Comparison of ENCODE assay signal across 1 cellular context in genomic region chr19:3849092-3849491, GRCh38.
TF ChIP-seq lines count a peak whose summit lies in the region.

No MANE protein-coding gene starts in this region.

TF ChIP-seq in K562, 482 proteins besides CTCF, POLR2A, EP300 and RAD21 (continued from another document and continues in another):
- TF ChIP-seq, protein P1, sequence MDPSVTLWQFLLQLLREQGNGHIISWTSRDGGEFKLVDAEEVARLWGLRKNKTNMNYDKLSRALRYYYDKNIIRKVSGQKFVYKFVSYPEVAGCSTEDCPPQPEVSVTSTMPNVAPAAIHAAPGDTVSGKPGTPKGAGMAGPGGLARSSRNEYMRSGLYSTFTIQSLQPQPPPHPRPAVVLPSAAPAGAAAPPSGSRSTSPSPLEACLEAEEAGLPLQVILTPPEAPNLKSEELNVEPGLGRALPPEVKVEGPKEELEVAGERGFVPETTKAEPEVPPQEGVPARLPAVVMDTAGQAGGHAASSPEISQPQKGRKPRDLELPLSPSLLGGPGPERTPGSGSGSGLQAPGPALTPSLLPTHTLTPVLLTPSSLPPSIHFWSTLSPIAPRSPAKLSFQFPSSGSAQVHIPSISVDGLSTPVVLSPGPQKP (CRISPR knock-in tag; IDR thresholded peaks at IDR 0.05): no peak
- TF ChIP-seq, protein P2, sequence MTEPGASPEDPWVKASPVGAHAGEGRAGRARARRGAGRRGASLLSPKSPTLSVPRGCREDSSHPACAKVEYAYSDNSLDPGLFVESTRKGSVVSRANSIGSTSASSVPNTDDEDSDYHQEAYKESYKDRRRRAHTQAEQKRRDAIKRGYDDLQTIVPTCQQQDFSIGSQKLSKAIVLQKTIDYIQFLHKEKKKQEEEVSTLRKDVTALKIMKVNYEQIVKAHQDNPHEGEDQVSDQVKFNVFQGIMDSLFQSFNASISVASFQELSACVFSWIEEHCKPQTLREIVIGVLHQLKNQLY (CRISPR knock-in tag; conservative IDR thresholded peaks at IDR 0.05): no peak
- TF ChIP-seq ZBTB49 (CRISPR knock-in tag; IDR thresholded peaks at IDR 0.05; ENCODE audit: borderline replicate concordance): no peak
- 0 out of 2 replicates have a peak, but pooled peaks have one; percentile 19 for TF ChIP-seq JUND (IDR thresholded peaks at IDR 0.05; ENCODE audit: borderline replicate concordance, low read depth, low read length)
- no peak for TF ChIP-seq JUND (tag; IDR thresholded peaks at IDR 0.05; ENCODE audit: borderline replicate concordance, low read depth, low read length)
- TF ChIP-seq YBX1 (IDR thresholded peaks at IDR 0.05): no peak
- no peak for TF ChIP-seq ZNF212 (CRISPR knock-in tag; IDR thresholded peaks at IDR 0.05)
- TF ChIP-seq REST (CRISPR knock-in tag; IDR thresholded peaks at IDR 0.05; ENCODE audit: low read depth): no peak
- no peak for TF ChIP-seq POLR2AphosphoS5 (IDR thresholded peaks at IDR 0.05; ENCODE audit: control insufficient read depth, insufficient read depth, low read depth, low read length)
- peak; percentile 28; the same call in 1 of the 2 replicates for TF ChIP-seq EGR1 (conservative IDR thresholded peaks at IDR 0.05)
- TF ChIP-seq, protein P3, sequence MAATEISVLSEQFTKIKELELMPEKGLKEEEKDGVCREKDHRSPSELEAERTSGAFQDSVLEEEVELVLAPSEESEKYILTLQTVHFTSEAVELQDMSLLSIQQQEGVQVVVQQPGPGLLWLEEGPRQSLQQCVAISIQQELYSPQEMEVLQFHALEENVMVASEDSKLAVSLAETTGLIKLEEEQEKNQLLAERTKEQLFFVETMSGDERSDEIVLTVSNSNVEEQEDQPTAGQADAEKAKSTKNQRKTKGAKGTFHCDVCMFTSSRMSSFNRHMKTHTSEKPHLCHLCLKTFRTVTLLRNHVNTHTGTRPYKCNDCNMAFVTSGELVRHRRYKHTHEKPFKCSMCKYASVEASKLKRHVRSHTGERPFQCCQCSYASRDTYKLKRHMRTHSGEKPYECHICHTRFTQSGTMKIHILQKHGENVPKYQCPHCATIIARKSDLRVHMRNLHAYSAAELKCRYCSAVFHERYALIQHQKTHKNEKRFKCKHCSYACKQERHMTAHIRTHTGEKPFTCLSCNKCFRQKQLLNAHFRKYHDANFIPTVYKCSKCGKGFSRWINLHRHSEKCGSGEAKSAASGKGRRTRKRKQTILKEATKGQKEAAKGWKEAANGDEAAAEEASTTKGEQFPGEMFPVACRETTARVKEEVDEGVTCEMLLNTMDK (IDR thresholded peaks at IDR 0.05; ENCODE audit: borderline replicate concordance, insufficient read depth, low read depth, low read length, poor library complexity, severe bottlenecking): peak; percentile 1
- TF ChIP-seq, protein P4, sequence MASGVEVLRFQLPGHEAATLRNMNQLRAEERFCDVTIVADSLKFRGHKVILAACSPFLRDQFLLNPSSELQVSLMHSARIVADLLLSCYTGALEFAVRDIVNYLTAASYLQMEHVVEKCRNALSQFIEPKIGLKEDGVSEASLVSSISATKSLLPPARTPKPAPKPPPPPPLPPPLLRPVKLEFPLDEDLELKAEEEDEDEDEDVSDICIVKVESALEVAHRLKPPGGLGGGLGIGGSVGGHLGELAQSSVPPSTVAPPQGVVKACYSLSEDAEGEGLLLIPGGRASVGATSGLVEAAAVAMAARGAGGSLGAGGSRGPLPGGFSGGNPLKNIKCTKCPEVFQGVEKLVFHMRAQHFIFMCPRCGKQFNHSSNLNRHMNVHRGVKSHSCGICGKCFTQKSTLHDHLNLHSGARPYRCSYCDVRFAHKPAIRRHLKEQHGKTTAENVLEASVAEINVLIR (CRISPR knock-in tag; IDR thresholded peaks at IDR 0.05): no peak
- TF ChIP-seq C11orf30 (IDR thresholded peaks at IDR 0.05; ENCODE audit: low read depth): no peak
- TF ChIP-seq ZBTB17 (CRISPR knock-in tag; IDR thresholded peaks at IDR 0.05): no peak
- TF ChIP-seq XRCC5 (IDR thresholded peaks at IDR 0.05; ENCODE audit: low read depth, low read length): peak; percentile 39; the same call in 1 of the 2 replicates
- TF ChIP-seq DIDO1 (tag; IDR thresholded peaks at IDR 0.05; ENCODE audit: low read depth): no peak
- no peak for TF ChIP-seq NONO (IDR thresholded peaks at IDR 0.05; ENCODE audit: low read depth in 2 of 2, low read length in 1 of 2)
- TF ChIP-seq SRSF3 (IDR thresholded peaks at IDR 0.05; ENCODE audit: insufficient read depth, low read length): no peak
- no peak for TF ChIP-seq TCF7L2 (IDR thresholded peaks at IDR 0.05; ENCODE audit: low read depth, low read length)
- TF ChIP-seq, protein P5, sequence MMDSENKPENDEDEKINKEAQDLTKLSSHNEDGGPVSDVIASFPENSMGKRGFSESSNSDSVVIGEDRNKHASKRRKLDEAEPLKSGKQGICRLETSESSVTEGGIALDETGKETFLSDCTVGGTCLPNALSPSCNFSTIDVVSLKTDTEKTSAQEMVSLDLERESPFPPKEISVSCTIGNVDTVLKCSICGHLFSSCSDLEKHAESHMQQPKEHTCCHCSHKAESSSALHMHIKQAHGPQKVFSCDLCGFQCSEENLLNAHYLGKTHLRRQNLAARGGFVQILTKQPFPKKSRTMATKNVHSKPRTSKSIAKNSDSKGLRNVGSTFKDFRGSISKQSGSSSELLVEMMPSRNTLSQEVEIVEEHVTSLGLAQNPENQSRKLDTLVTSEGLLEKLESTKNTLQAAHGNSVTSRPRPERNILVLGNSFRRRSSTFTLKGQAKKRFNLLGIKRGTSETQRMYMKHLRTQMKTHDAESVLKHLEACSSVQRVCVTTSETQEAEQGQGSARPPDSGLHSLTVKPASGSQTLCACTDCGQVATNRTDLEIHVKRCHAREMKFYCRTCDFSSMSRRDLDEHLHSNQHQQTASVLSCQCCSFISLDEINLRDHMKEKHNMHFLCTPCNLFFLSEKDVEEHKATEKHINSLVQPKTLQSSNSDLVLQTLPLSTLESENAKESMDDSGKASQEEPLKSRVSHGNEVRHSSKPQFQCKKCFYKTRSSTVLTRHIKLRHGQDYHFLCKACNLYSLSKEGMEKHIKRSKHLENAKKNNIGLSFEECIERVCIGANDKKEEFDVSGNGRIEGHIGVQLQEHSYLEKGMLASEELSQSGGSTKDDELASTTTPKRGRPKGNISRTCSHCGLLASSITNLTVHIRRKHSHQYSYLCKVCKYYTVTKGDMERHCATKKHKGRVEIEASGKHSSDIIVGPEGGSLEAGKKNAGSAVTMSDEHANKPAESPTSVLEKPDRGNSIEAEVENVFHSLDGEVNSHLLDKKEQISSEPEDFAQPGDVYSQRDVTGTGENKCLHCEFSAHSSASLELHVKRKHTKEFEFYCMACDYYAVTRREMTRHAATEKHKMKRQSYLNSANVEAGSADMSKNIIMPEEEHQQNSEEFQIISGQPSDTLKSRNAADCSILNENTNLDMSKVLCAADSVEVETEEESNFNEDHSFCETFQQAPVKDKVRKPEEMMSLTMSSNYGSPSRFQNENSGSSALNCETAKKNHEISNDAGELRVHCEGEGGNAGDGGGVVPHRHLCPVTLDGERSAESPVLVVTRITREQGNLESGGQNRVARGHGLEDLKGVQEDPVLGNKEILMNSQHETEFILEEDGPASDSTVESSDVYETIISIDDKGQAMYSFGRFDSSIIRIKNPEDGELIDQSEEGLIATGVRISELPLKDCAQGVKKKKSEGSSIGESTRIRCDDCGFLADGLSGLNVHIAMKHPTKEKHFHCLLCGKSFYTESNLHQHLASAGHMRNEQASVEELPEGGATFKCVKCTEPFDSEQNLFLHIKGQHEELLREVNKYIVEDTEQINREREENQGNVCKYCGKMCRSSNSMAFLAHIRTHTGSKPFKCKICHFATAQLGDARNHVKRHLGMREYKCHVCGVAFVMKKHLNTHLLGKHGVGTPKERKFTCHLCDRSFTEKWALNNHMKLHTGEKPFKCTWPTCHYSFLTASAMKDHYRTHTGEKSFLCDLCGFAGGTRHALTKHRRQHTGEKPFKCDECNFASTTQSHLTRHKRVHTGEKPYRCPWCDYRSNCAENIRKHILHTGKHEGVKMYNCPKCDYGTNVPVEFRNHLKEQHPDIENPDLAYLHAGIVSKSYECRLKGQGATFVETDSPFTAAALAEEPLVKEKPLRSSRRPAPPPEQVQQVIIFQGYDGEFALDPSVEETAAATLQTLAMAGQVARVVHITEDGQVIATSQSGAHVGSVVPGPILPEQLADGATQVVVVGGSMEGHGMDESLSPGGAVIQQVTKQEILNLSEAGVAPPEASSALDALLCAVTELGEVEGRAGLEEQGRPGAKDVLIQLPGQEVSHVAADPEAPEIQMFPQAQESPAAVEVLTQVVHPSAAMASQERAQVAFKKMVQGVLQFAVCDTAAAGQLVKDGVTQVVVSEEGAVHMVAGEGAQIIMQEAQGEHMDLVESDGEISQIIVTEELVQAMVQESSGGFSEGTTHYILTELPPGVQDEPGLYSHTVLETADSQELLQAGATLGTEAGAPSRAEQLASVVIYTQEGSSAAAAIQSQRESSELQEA (IDR thresholded peaks at IDR 0.05; ENCODE audit: low read depth): no peak
- TF ChIP-seq CBFB (CRISPR knock-in tag; IDR thresholded peaks at IDR 0.05): no peak
- no peak for TF ChIP-seq THRAP3 (IDR thresholded peaks at IDR 0.05; ENCODE audit: borderline replicate concordance)
- TF ChIP-seq, protein P6, sequence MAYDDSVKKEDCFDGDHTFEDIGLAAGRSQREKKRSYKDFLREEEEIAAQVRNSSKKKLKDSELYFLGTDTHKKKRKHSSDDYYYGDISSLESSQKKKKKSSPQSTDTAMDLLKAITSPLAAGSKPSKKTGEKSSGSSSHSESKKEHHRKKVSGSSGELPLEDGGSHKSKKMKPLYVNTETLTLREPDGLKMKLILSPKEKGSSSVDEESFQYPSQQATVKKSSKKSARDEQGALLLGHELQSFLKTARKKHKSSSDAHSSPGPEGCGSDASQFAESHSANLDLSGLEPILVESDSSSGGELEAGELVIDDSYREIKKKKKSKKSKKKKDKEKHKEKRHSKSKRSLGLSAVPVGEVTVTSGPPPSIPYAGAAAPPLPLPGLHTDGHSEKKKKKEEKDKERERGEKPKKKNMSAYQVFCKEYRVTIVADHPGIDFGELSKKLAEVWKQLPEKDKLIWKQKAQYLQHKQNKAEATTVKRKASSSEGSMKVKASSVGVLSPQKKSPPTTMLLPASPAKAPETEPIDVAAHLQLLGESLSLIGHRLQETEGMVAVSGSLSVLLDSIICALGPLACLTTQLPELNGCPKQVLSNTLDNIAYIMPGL (CRISPR knock-in tag; IDR thresholded peaks at IDR 0.05): no peak
- TF ChIP-seq GTF2F1 (IDR thresholded peaks at IDR 0.05; ENCODE audit: low read depth, low read length): no peak
- TF ChIP-seq, protein P7, sequence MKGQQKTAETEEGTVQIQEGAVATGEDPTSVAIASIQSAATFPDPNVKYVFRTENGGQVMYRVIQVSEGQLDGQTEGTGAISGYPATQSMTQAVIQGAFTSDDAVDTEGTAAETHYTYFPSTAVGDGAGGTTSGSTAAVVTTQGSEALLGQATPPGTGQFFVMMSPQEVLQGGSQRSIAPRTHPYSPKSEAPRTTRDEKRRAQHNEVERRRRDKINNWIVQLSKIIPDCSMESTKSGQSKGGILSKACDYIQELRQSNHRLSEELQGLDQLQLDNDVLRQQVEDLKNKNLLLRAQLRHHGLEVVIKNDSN (CRISPR knock-in tag; IDR thresholded peaks at IDR 0.05): no peak
- TF ChIP-seq SAFB (IDR thresholded peaks at IDR 0.05; ENCODE audit: borderline replicate concordance, low read depth, low read length): no peak
- TF ChIP-seq CXXC5 (CRISPR knock-in tag; IDR thresholded peaks at IDR 0.05): 0 out of 2 replicates have a peak, but pooled peaks have one; percentile 7
- no peak for TF ChIP-seq DNMT1 (IDR thresholded peaks at IDR 0.05)
- no peak for TF ChIP-seq CTBP1 (IDR thresholded peaks at IDR 0.05; ENCODE audit: borderline replicate concordance)
- TF ChIP-seq ELF4 (CRISPR knock-in tag; IDR thresholded peaks at IDR 0.05): no peak
- no peak for TF ChIP-seq ZNF184 (CRISPR knock-in tag; IDR thresholded peaks at IDR 0.05)
- TF ChIP-seq GATAD2B (IDR thresholded peaks at IDR 0.05; ENCODE audit: borderline replicate concordance): no peak
- peak; percentile 79; the same call in 1 of the 2 replicates for TF ChIP-seq STAG1 (CRISPR knock-in tag; IDR thresholded peaks at IDR 0.05; ENCODE audit: borderline replicate concordance)
- TF ChIP-seq SNRNP70 (optimal IDR thresholded peaks at IDR 0.05; ENCODE audit: low read depth, low read length): no peak
